In the genomic region with DNA sequence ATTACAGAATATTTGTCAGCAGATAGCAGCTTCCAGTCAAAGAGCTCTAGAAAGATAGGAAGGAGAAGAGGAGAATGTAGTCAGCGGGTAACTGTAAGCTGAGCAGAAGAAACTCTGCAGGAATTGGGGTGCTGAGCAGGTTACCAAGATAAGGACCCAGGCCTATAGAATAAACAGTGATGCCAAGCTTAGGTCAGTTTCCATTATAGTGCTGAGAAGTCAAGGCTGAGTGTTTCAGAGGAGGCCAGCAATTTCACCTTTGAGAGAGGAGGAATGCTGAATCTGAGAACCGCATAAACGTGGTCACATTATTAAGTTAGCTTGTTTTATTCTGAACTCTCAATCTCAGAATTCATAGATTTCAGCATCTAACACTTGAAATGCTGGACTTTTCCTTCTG, we compare ENCODE assay signal across 1 cellular context.
TF ChIP-seq lines count a peak whose summit lies in the region.

No MANE protein-coding gene starts in this region.

TF ChIP-seq in GM12878, 131 proteins besides CTCF, POLR2A, EP300 and RAD21:
- TF ChIP-seq, protein P1, sequence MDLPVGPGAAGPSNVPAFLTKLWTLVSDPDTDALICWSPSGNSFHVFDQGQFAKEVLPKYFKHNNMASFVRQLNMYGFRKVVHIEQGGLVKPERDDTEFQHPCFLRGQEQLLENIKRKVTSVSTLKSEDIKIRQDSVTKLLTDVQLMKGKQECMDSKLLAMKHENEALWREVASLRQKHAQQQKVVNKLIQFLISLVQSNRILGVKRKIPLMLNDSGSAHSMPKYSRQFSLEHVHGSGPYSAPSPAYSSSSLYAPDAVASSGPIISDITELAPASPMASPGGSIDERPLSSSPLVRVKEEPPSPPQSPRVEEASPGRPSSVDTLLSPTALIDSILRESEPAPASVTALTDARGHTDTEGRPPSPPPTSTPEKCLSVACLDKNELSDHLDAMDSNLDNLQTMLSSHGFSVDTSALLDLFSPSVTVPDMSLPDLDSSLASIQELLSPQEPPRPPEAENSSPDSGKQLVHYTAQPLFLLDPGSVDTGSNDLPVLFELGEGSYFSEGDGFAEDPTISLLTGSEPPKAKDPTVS (IDR thresholded peaks at IDR 0.05; ENCODE audit: low read depth, low read length): no peak
- no peak for TF ChIP-seq SREBF1 (IDR thresholded peaks at IDR 0.05; ENCODE audit: low read length)
